ENCODE assay signal across 9 cellular contexts in the genomic region with DNA sequence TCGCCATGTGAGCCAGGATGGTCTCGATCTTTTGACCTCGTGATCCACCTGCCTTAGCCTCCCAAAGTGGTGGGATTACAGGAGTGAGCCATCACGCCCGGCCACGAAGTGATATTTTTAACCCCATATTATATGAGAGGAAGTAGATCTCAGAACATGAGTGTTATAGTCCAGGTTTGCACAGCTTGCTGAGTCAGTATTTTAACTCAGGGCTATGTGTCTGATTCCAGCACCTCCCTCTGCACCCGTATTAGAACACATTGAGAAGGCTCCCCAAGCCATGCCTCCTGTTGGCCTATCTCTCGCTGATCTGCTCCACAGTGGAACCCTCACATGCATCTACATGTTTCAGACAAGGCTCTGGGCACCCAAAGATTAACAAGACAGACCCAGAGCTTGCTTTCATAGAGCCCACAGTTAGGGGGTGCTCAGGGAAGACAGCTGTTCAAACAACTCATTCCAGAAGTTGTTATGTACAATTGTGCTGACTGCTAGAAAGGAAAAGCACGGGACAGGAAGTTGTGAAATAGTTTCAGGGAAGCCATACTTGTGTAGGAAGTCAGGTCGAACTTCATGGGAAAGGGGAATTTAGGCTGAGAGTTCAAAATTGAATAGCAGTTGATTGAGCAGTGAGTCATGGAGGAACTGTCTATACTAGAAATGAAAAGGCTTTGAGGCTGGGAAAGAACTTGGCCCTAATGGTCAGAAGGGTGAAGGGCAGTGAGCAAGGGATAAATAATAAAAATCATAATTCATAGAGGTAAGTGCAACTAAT. TPM values are rescaled to one million over a fixed set of nuclear protein-coding genes. Genes with fewer than 3 reads are reported as not detected.
DNase-seq lines count a peak whose midpoint lies in the region; ATAC-seq and TF ChIP-seq lines count a peak whose summit lies in the region.
"Had no signal": no experiment of that assay in that cellular context is flagged by ENCODE, and none has a peak within 500 bp of the region (broad histone marks: within the 10 kb centered on the region; RNA-seq: fewer than 3 reads in every experiment).

No MANE protein-coding gene starts in this region.

- CTCF ChIA-PET in activated CD4-positive, alpha-beta memory T cell treated with anti-CD3 and anti-CD28 coated beads for 36 hours (lab: Charles Lee): interaction anchor here (1.0 to 2.4 kb wide), 5 partner anchors 10 to 158 kb away, joined by 3 to 17 read pairs (median 5); no protein-coding TSS in a partner anchor

- POLR2A ChIA-PET in activated CD4-positive, alpha-beta memory T cell treated with anti-CD3 and anti-CD28 coated beads for 36 hours (lab: Charles Lee): no interaction called here

- no peaks in the 10 kb centered on the region for H3K36me3 Mint-ChIP-seq in activated CD4-positive, alpha-beta memory T cell treated with anti-CD3 and anti-CD28 coated beads for 36 hours
- no peaks in the 10 kb centered on the region for H3K36me3 Mint-ChIP-seq in stimulated activated effector memory CD8-positive, alpha-beta T cell treated with anti-CD3 and anti-CD28 coated beads, Interleukin-12 subunit alpha, Interleukin-12 subunit beta, amount 100 ng/mL, for 72 hours
- H3K36me3 Mint-ChIP-seq: IgD-negative memory B cell had no signal

- no peak overlapping the region for H3K4me3 ChIP-seq in KMS-11 (IDR thresholded peaks at IDR 0.05; ENCODE audit: insufficient read depth, low read depth, low read length)

- no peaks in the 10 kb centered on the region for H4K20me1 ChIP-seq in KMS-11 (ENCODE audit: insufficient read depth)

- in situ Hi-C loops in GM13976 (cut with MboI; ENCODE audit: low sequenced_read_pairs, unreplicated experiment): no loop called here

- no peaks in the 10 kb centered on the region for H3K9me3 Mint-ChIP-seq in activated CD4-positive, alpha-beta memory T cell treated with anti-CD3 and anti-CD28 coated beads for 36 hours
- no peaks in the 10 kb centered on the region for H3K9me3 Mint-ChIP-seq in stimulated activated effector memory CD8-positive, alpha-beta T cell treated with anti-CD3 and anti-CD28 coated beads, Interleukin-12 subunit alpha, Interleukin-12 subunit beta, amount 100 ng/mL, for 72 hours
- H3K9me3 Mint-ChIP-seq: IgD-negative memory B cell had no signal

- DNase-seq in activated CD4-positive, alpha-beta memory T cell treated with anti-CD3 and anti-CD28 coated beads for 36 hours: peak; percentile 25
- DNase-seq in left ventricle myocardium superior (no peak), GM13976 (ENCODE audit: low spot score) (no peak), NCI-H1436 (lab: John Stamatoyannopoulos, UW) (no peak)
- DNase-seq in stimulated activated effector memory CD8-positive, alpha-beta T cell treated with anti-CD3 and anti-CD28 coated beads, Interleukin-12 subunit alpha, Interleukin-12 subunit beta, amount 100 ng/mL, for 72 hours (ENCODE audit: low spot score in 2 of 2): peak in 1 of 2 donors; percentile 51
- DNase-seq in stimulated activated CD4-positive, alpha-beta T cell treated with anti-CD3 and anti-CD28 coated beads, Interleukin-15, amount 100 ng/mL, for 24 hours: no peak

- H3K27ac Mint-ChIP-seq in activated CD4-positive, alpha-beta memory T cell treated with anti-CD3 and anti-CD28 coated beads for 36 hours: peak overlapping the region; percentile 6
- no peak overlapping the region for H3K27ac Mint-ChIP-seq in stimulated activated effector memory CD8-positive, alpha-beta T cell treated with anti-CD3 and anti-CD28 coated beads, Interleukin-12 subunit alpha, Interleukin-12 subunit beta, amount 100 ng/mL, for 72 hours
- H3K27ac Mint-ChIP-seq: IgD-negative memory B cell had no signal

- no peaks in the 10 kb centered on the region for H3K27me3 ChIP-seq in KMS-11 (ENCODE audit: insufficient read depth, low read depth)

- H3K4me1 Mint-ChIP-seq in activated CD4-positive, alpha-beta memory T cell treated with anti-CD3 and anti-CD28 coated beads for 36 hours (ENCODE audit: low read depth): peaks cover 9% of the 10 kb centered on the region
- peaks cover 16% of the 10 kb centered on the region for H3K4me1 Mint-ChIP-seq in stimulated activated effector memory CD8-positive, alpha-beta T cell treated with anti-CD3 and anti-CD28 coated beads, Interleukin-12 subunit alpha, Interleukin-12 subunit beta, amount 100 ng/mL, for 72 hours
- H3K4me1 Mint-ChIP-seq: IgD-negative memory B cell had no signal

- no peaks in the 10 kb centered on the region for H3K36me3 ChIP-seq in KMS-11 (ENCODE audit: insufficient read depth)

- H3K9ac ChIP-seq in KMS-11: no peak overlapping the region

- H3K27me3 Mint-ChIP-seq in activated CD4-positive, alpha-beta memory T cell treated with anti-CD3 and anti-CD28 coated beads for 36 hours: no peaks in the 10 kb centered on the region

- no peak overlapping the region for H3K27ac ChIP-seq in KMS-11

- peaks cover 11% of the 10 kb centered on the region for H3K4me1 ChIP-seq in KMS-11 (ENCODE audit: low read depth, poor library complexity, severe bottlenecking)

- H2AFZ ChIP-seq in KMS-11 (ENCODE audit: low read depth): peak overlapping the region; percentile 9; the same call in 1 of the 2 replicates

- no peak overlapping the region for H3K4me2 ChIP-seq in KMS-11

- intact Hi-C loops in activated CD4-positive, alpha-beta memory T cell treated with anti-CD3 and anti-CD28 coated beads for 36 hours (cut with micrococcal nuclease): loop anchor here (1.0 to 2.0 kb wide), 2 partner anchors 87 to 159 kb away; no protein-coding TSS in a partner anchor
- intact Hi-C loops in left ventricle myocardium superior (cut with micrococcal nuclease): loop anchor here (10.0 kb wide), 1 partner anchor 91 kb away; no protein-coding TSS in a partner anchor

- H3K4me3 Mint-ChIP-seq in activated CD4-positive, alpha-beta memory T cell treated with anti-CD3 and anti-CD28 coated beads for 36 hours: no peak overlapping the region
- H3K4me3 Mint-ChIP-seq in stimulated activated effector memory CD8-positive, alpha-beta T cell treated with anti-CD3 and anti-CD28 coated beads, Interleukin-12 subunit alpha, Interleukin-12 subunit beta, amount 100 ng/mL, for 72 hours: no peak overlapping the region
- H3K4me3 Mint-ChIP-seq: IgD-negative memory B cell had no signal

- H3K79me2 ChIP-seq in KMS-11 (ENCODE audit: insufficient read depth, low read depth): no peaks in the 10 kb centered on the region

- ATAC-seq in left ventricle myocardium superior (peak; percentile 72), HG02623 (IDR thresholded peaks at IDR 0.05; ENCODE audit: unreplicated experiment) (no peak)
- ATAC-seq in stimulated activated effector memory CD8-positive, alpha-beta T cell treated with anti-CD3 and anti-CD28 coated beads, Interleukin-12 subunit alpha, Interleukin-12 subunit beta, amount 100 ng/mL, for 72 hours: peak; percentile 71

- TF ChIP-seq CTCF in KMS-11 (conservative IDR thresholded peaks at IDR 0.05; ENCODE audit: low read depth, low read length): no peak
- TF ChIP-seq CTCF in GM13976 (IDR thresholded peaks at IDR 0.05; ENCODE audit: borderline replicate concordance, control extremely low read depth, extremely low read depth, insufficient read depth, missing control alignments): no peak

RNA-seq across cellular contexts. Expression of a gene that starts 49.3 kb away (rescaled TPM):
- 10 to 100 TPM; 30.3 to 34.8 TPM for total RNA-seq in activated CD4-positive, alpha-beta memory T cell treated with anti-CD3 and anti-CD28 coated beads for 36 hours
- total RNA-seq in left ventricle myocardium superior: 16.4 TPM
